9 cellular contexts compared by ENCODE assay signal in the genomic region with DNA sequence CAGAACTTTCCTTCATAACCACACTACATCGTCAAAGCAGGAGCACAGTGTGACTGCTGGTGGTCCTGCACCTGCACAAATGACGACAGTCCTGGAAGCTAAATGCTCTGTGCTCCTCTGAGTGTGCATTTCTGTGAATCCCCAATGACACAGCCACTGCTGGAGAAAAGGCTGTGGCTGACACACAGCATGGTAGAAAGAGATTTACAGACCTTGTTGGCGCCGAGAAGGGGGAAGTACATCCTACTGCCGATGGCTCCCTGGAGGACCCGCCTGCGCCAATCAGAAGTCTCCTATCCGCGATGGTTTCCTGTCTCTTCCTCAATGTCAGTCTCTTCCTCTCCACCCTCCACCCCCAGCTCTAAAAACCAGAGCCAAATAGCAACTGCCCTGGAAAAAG.
A peak's percentile ranks its signal among the peaks of the same experiment; 100 is the strongest.
DNase-seq lines count a peak whose midpoint lies in the region; ATAC-seq and TF ChIP-seq lines count a peak whose summit lies in the region.
"Had no signal": no experiment of that assay in that cellular context is flagged by ENCODE, and none has a peak within 500 bp of the region (broad histone marks: within the 10 kb centered on the region; RNA-seq: fewer than 3 reads in every experiment).

No MANE protein-coding gene starts in this region.

- ATAC-seq in activated CD4-positive, alpha-beta T cell treated with anti-CD3 and anti-CD28 coated beads for 36 hours: peak; percentile 82
- no peak for ATAC-seq in GM19467 (IDR thresholded peaks at IDR 0.05; ENCODE audit: unreplicated experiment)

- no peaks in the 10 kb centered on the region for H3K27me3 ChIP-seq in dorsolateral prefrontal cortex

- H3K27ac Mint-ChIP-seq in activated CD4-positive, alpha-beta T cell treated with anti-CD3 and anti-CD28 coated beads for 36 hours: peak overlapping the region; percentile 52

- H3K27me3 Mint-ChIP-seq in activated CD4-positive, alpha-beta T cell treated with anti-CD3 and anti-CD28 coated beads for 36 hours: no peaks in the 10 kb centered on the region

- DNase-seq in activated CD4-positive, alpha-beta T cell treated with anti-CD3 and anti-CD28 coated beads for 36 hours: peak; percentile 56
- DNase-seq in activated CD4-positive, alpha-beta T cell treated with anti-CD3 and anti-CD28 coated beads, Interleukin-2, amount 50 U/mL, for 1 hour: no peak
- DNase-seq in OCI-M1 (lab: John Stamatoyannopoulos, UW) (peak; percentile 38), RPMI8226 (no peak), dorsolateral prefrontal cortex (no peak)
- peak; percentile 11 for DNase-seq in central memory CD4-positive, alpha-beta T cell
- peak; percentile 34 for DNase-seq in stimulated activated CD8-positive, alpha-beta memory T cell treated with anti-CD3 and anti-CD28 coated beads, Interleukin-4, amount 100 ng/mL, for 48 hours
- DNase-seq: NCI-H524 had no signal

- peak overlapping the region; percentile 29 for H3K4me3 Mint-ChIP-seq in activated CD4-positive, alpha-beta T cell treated with anti-CD3 and anti-CD28 coated beads for 36 hours

- CTCF ChIA-PET in activated CD4-positive, alpha-beta T cell treated with anti-CD3 and anti-CD28 coated beads for 36 hours (lab: Charles Lee): interaction anchor here (1.4 kb wide), 1 partner anchor 9 kb away, joined by 3 read pairs; no protein-coding TSS in a partner anchor

- POLR2A ChIA-PET in activated CD4-positive, alpha-beta T cell treated with anti-CD3 and anti-CD28 coated beads for 36 hours (lab: Charles Lee): no interaction called here

- no peak for TF ChIP-seq CTCF in dorsolateral prefrontal cortex (IDR thresholded peaks at IDR 0.05 in 54 of 56, conservative IDR thresholded peaks at IDR 0.05 in 2 of 56; ENCODE audit: low read depth in 1 of 56, partially characterized antibody in 56 of 56)

- H3K9me3 Mint-ChIP-seq in activated CD4-positive, alpha-beta T cell treated with anti-CD3 and anti-CD28 coated beads for 36 hours (ENCODE audit: low read depth): no peaks in the 10 kb centered on the region

- intact Hi-C loops in activated CD4-positive, alpha-beta T cell treated with anti-CD3 and anti-CD28 coated beads for 36 hours (cut with DNase I, micrococcal nuclease): loop anchor here in 1 of 2 experiments (5.0 kb wide), 1 partner anchor 52 kb away; no protein-coding TSS in a partner anchor
- intact Hi-C loops in dorsolateral prefrontal cortex (cut with DNase I): loop anchor here (5.0 to 10.0 kb wide), 2 partner anchors 69 to 418 kb away; a partner anchor contains a TSS

- H3K27ac ChIP-seq in dorsolateral prefrontal cortex: peak overlapping the region in 1 of 59 donors; percentile 2

- H3K4me1 Mint-ChIP-seq in activated CD4-positive, alpha-beta T cell treated with anti-CD3 and anti-CD28 coated beads for 36 hours: peaks cover 22% of the 10 kb centered on the region

- no peak overlapping the region for H3K4me3 ChIP-seq in dorsolateral prefrontal cortex

- peaks cover 2% of the 10 kb centered on the region for H3K36me3 Mint-ChIP-seq in activated CD4-positive, alpha-beta T cell treated with anti-CD3 and anti-CD28 coated beads for 36 hours (ENCODE audit: low read depth)

Comparison
In these comparisons a context has a peak if more than half of its experiments do, and no peak if none do; other contexts are left out.
1. DNase-seq: peak in activated CD4-positive, alpha-beta T cell treated with anti-CD3 and anti-CD28 coated beads for 36 hours (single experiment), OCI-M1 (single experiment), central memory CD4-positive, alpha-beta T cell (single experiment) and stimulated activated CD8-positive, alpha-beta memory T cell treated with anti-CD3 and anti-CD28 coated beads, Interleukin-4, amount 100 ng/mL, for 48 hours (single experiment); none in activated CD4-positive, alpha-beta T cell treated with anti-CD3 and anti-CD28 coated beads, Interleukin-2, amount 50 U/mL, for 1 hour (single experiment), RPMI8226 (single experiment) and dorsolateral prefrontal cortex (0 of 10).